Comparison of ENCODE assay signal across 21 cellular contexts in genomic region chr20:16501236-16501635, GRCh38.
A peak's percentile ranks its signal among the peaks of the same experiment; 100 is the strongest.
DNase-seq lines count a peak whose midpoint lies in the region; ATAC-seq and TF ChIP-seq lines count a peak whose summit lies in the region.
"Had no signal": no experiment of that assay in that cellular context is flagged by ENCODE, and none has a peak within 500 bp of the region (broad histone marks: within the 10 kb centered on the region; RNA-seq: fewer than 3 reads in every experiment).

No MANE protein-coding gene starts in this region.

- no peaks in the 10 kb centered on the region for H3K79me2 ChIP-seq in SK-N-SH (ENCODE audit: insufficient read depth)

- CTCF ChIA-PET in SK-N-SH (lab: Yijun Ruan, JAX): interaction anchor here (0.6 to 2.0 kb wide), 3 partner anchors 17 to 261 kb away, joined by 3 to 4 read pairs (median 3); no protein-coding TSS in a partner anchor

- no peak overlapping the region for H3K27ac Mint-ChIP-seq in stimulated activated naive B cell treated with anti-CD40 and anti-IgM and Interleukin-4, amounts not matched to agents 10 μg/mL and 1 μg/mL and 100 μg/mL, for 72 hours
- H3K27ac Mint-ChIP-seq in activated T-cell treated with anti-CD3 and anti-CD28 coated beads, Interleukin-2, amount 50 U/mL, for 24 hours: no peak overlapping the region
- H3K27ac Mint-ChIP-seq: IgD-negative memory B cell had no signal

- no peaks in the 10 kb centered on the region for H4K20me1 ChIP-seq in SK-N-SH (ENCODE audit: insufficient read depth)
- H4K20me1 ChIP-seq: BLaER1 treated with 17β-estradiol and CSF1 and Interleukin-3, amounts not matched to agents 10 nM and 100 nM had no signal

- no peak for TF ChIP-seq EP300 in SK-N-SH (IDR thresholded peaks at IDR 0.05; ENCODE audit: borderline replicate concordance in 1 of 2, low read depth in 1 of 2, low read length in 1 of 2)

- H3K36me3 ChIP-seq in SK-N-SH (replicated peaks in 1 of 2; ENCODE audit: control insufficient read depth in 1 of 2, insufficient read depth in 2 of 2, low read length in 1 of 2): peaks cover 5 to 32% of the 10 kb centered on the region in 2 experiments
- H3K36me3 ChIP-seq: SJCRH30 had no signal

- H3K4me3 ChIP-seq in AG10803 (ENCODE audit: low read length): no peak overlapping the region
- H3K4me3 ChIP-seq in SK-N-SH (ENCODE audit: low read depth in 2 of 2, low read length in 1 of 2): no peak overlapping the region
- H3K4me3 ChIP-seq in fibroblast of mammary gland (ENCODE audit: control insufficient read depth, low read depth, low read length): no peak overlapping the region
- H3K4me3 ChIP-seq: BLaER1 treated with 17β-estradiol and CSF1 and Interleukin-3, amounts not matched to agents 10 nM and 100 nM; Peyer's patch; SJCRH30 had no signal

- H3K9me2 ChIP-seq in SK-N-SH: no peaks in the 10 kb centered on the region

- H3K4me3 Mint-ChIP-seq in stimulated activated naive B cell treated with anti-CD40 and anti-IgM and Interleukin-4, amounts not matched to agents 10 μg/mL and 1 μg/mL and 100 μg/mL, for 72 hours: no peak overlapping the region
- H3K4me3 Mint-ChIP-seq in activated T-cell treated with anti-CD3 and anti-CD28 coated beads, Interleukin-2, amount 50 U/mL, for 24 hours: no peak overlapping the region
- H3K4me3 Mint-ChIP-seq: CD4-positive, alpha-beta memory T cell; IgD-negative memory B cell had no signal

- no peak for ATAC-seq in stimulated activated naive B cell treated with anti-CD40 and anti-IgM and Interleukin-4, amounts not matched to agents 10 μg/mL and 1 μg/mL and 100 μg/mL, for 72 hours (replicated peaks)

- H3K9ac ChIP-seq in SK-N-SH: no peak overlapping the region
- H3K9ac ChIP-seq: BLaER1 treated with 17β-estradiol and CSF1 and Interleukin-3, amounts not matched to agents 10 nM and 100 nM had no signal

- H3K4me2 ChIP-seq in SK-N-SH: no peak overlapping the region
- H3K4me2 ChIP-seq: BLaER1 treated with 17β-estradiol and CSF1 and Interleukin-3, amounts not matched to agents 10 nM and 100 nM had no signal

- no peaks in the 10 kb centered on the region for H3K27me3 Mint-ChIP-seq in stimulated activated naive B cell treated with anti-CD40 and anti-IgM and Interleukin-4, amounts not matched to agents 10 μg/mL and 1 μg/mL and 100 μg/mL, for 72 hours
- no peaks in the 10 kb centered on the region for H3K27me3 Mint-ChIP-seq in activated T-cell treated with anti-CD3 and anti-CD28 coated beads, Interleukin-2, amount 50 U/mL, for 24 hours
- H3K27me3 Mint-ChIP-seq: CD4-positive, alpha-beta memory T cell; IgD-negative memory B cell had no signal

- H3K4me1 Mint-ChIP-seq in stimulated activated naive B cell treated with anti-CD40 and anti-IgM and Interleukin-4, amounts not matched to agents 10 μg/mL and 1 μg/mL and 100 μg/mL, for 72 hours: no peaks in the 10 kb centered on the region
- no peaks in the 10 kb centered on the region for H3K4me1 Mint-ChIP-seq in activated T-cell treated with anti-CD3 and anti-CD28 coated beads, Interleukin-2, amount 50 U/mL, for 24 hours (ENCODE audit: low read depth)

- H3K27me3 ChIP-seq in SK-N-SH (ENCODE audit: insufficient read depth): no peaks in the 10 kb centered on the region
- H3K27me3 ChIP-seq: BLaER1 treated with 17β-estradiol and CSF1 and Interleukin-3, amounts not matched to agents 10 nM and 100 nM; Peyer's patch; SJCRH30 had no signal

- no peaks in the 10 kb centered on the region for H3K4me1 ChIP-seq in SK-N-SH (ENCODE audit: control insufficient read depth in 1 of 2, insufficient read depth in 2 of 2, low read depth in 1 of 2, low read length in 1 of 2)
- H3K4me1 ChIP-seq: Peyer's patch, SJCRH30 had no signal

- POLR2A ChIA-PET in SK-N-SH (lab: Yijun Ruan, JAX): no interaction called here

- H3K27ac ChIP-seq in SK-N-SH (ENCODE audit: low read depth in 2 of 2, low read length in 1 of 2): no peak overlapping the region
- H3K27ac ChIP-seq: BLaER1 treated with 17β-estradiol and CSF1 and Interleukin-3, amounts not matched to agents 10 nM and 100 nM; Peyer's patch; SJCRH30 had no signal

- no peak for TF ChIP-seq RAD21 in SK-N-SH (IDR thresholded peaks at IDR 0.05; ENCODE audit: low read length)

- 30% methylated on average over 2 of the region's 2 CpGs for WGBS in SK-N-SH (ENCODE audit: low lambda C conversion rate)

- no peaks in the 10 kb centered on the region for H3F3A ChIP-seq in SK-N-SH (replicated peaks; ENCODE audit: insufficient read depth)

- H2AFZ ChIP-seq in SK-N-SH (ENCODE audit: low read depth): no peak overlapping the region

- no peak for TF ChIP-seq CTCF in AG10803 (conservative IDR thresholded peaks at IDR 0.05; ENCODE audit: low read length)
- TF ChIP-seq CTCF in SK-N-SH (IDR thresholded peaks at IDR 0.05): no peak
- no peak for TF ChIP-seq CTCF in fibroblast of mammary gland (conservative IDR thresholded peaks at IDR 0.05; ENCODE audit: control insufficient read depth, insufficient read depth, low read depth, low read length)

- H3K36me3 Mint-ChIP-seq in stimulated activated naive B cell treated with anti-CD40 and anti-IgM and Interleukin-4, amounts not matched to agents 10 μg/mL and 1 μg/mL and 100 μg/mL, for 72 hours: peaks cover 17 to 41% of the 10 kb centered on the region in 2 donors
- peaks cover 68% of the 10 kb centered on the region for H3K36me3 Mint-ChIP-seq in activated T-cell treated with anti-CD3 and anti-CD28 coated beads, Interleukin-2, amount 50 U/mL, for 24 hours (ENCODE audit: low read depth)

- DNase-seq in AG10803 (ENCODE audit: low read depth): peak; percentile 33
- peak; percentile 23 for DNase-seq in DMS 273 treated with DMSO at 0.1 percent for 48 hours (lab: John Stamatoyannopoulos, UW)
- DNase-seq in SK-N-SH: no peak
- peak; percentile 31 for DNase-seq in fibroblast of mammary gland (ENCODE audit: low read depth)
- DNase-seq in stimulated activated naive B cell treated with anti-CD40 and anti-IgM and Interleukin-4, amounts not matched to agents 10 μg/mL and 1 μg/mL and 100 μg/mL, for 72 hours: no peak
- no peak for DNase-seq in COR-L47 (lab: John Stamatoyannopoulos, UW)
- no peak for DNase-seq in SIG-M5 (lab: John Stamatoyannopoulos, UW)
- DNase-seq in activated T-cell treated with anti-CD3 and anti-CD28 coated beads, Interleukin-2, amount 50 U/mL, for 24 hours: no peak
- DNase-seq: CD4-positive, alpha-beta memory T cell; DMS53; MV-4-11; NCI-H1105 treated with DMSO at 0.1 percent for 48 hours; NCI-H187 treated with DMSO at 0.1 percent for 48 hours; NCI-H2107; NCI-H226; NCI-H524 treated with DMSO at 0.1 percent for 48 hours; NCI-H82; Peyer's patch; SJCRH30 had no signal

- no peaks in the 10 kb centered on the region for H3K9me3 ChIP-seq in SK-N-SH
- H3K9me3 ChIP-seq: Peyer's patch, SJCRH30 had no signal

- no peaks in the 10 kb centered on the region for H3K9me3 Mint-ChIP-seq in stimulated activated naive B cell treated with anti-CD40 and anti-IgM and Interleukin-4, amounts not matched to agents 10 μg/mL and 1 μg/mL and 100 μg/mL, for 72 hours
- H3K9me3 Mint-ChIP-seq in activated T-cell treated with anti-CD3 and anti-CD28 coated beads, Interleukin-2, amount 50 U/mL, for 24 hours: no peaks in the 10 kb centered on the region
- H3K9me3 Mint-ChIP-seq: IgD-negative memory B cell had no signal

TF ChIP-seq in SK-N-SH, 30 proteins besides CTCF, POLR2A, EP300 and RAD21:
- TF ChIP-seq FOXM1 (IDR thresholded peaks at IDR 0.05; ENCODE audit: low read depth) (no peak), MAX (IDR thresholded peaks at IDR 0.05; ENCODE audit: low read depth) (no peak), TCF12 (IDR thresholded peaks at IDR 0.05) (0 out of 2 replicates have a peak, but pooled peaks have one; percentile 9), NFIC (IDR thresholded peaks at IDR 0.05; ENCODE audit: borderline replicate concordance) (peak; percentile 23; the same call in 1 of the 2 replicates)
TF ChIP-seq in SK-N-SH: peak in this region for 2.

Comparison
In these comparisons a context has a peak if more than half of its experiments do, and no peak if none do; other contexts are left out.
1. DNase-seq: peak in AG10803 (single experiment), DMS 273 treated with DMSO at 0.1 percent for 48 hours (single experiment) and fibroblast of mammary gland (single experiment); none in SK-N-SH (single experiment), stimulated activated naive B cell treated with anti-CD40 and anti-IgM and Interleukin-4, amounts not matched to agents 10 μg/mL and 1 μg/mL and 100 μg/mL, for 72 hours (single experiment), COR-L47 (single experiment), SIG-M5 (single experiment) and activated T-cell treated with anti-CD3 and anti-CD28 coated beads, Interleukin-2, amount 50 U/mL, for 24 hours (single experiment).